12 cellular contexts compared by ENCODE assay signal in the genomic region with DNA sequence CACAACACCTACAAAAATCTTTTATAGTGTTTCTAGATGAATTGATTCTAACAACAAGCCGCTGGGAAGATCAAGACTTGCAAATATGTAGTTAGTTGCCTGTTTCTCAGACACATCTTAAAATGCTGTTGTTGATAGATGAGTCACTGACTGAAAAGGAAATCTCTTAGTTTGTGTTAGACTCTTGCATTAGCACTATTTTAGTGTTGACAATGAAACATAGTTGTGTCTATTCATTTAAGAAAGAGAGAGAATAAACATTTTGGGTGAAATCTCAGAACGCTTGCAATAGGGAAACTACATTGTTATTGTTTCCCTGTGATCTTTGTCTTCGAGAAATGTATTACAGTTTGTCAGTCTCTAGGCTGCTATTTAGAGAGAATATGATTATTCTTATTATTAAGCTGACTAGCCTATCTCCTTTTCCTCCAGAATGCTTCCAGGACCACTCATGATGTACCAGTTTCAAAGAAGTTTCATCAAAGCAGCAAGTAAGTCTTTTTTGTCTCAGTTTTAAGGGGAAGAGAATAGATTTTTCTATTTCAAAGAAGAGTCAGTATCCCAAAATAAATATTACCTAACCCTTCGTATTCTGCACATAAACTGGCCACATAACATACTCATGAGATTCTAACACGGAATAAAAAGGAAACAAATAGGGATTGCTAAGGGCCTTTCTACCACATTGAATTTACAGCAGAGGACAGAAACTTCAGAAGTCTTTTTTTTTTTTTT.
A peak's percentile ranks its signal among the peaks of the same experiment; 100 is the strongest.
DNase-seq lines count a peak whose midpoint lies in the region; ATAC-seq, FAIRE-seq and TF ChIP-seq lines count a peak whose summit lies in the region.
"Had no signal": no experiment of that assay in that cellular context is flagged by ENCODE, and none has a peak within 500 bp of the region (broad histone marks: within the 10 kb centered on the region; RNA-seq: fewer than 3 reads in every experiment).

No MANE protein-coding gene starts in this region.

- peaks cover 35% of the 10 kb centered on the region for H3K4me1 ChIP-seq in A549
- peaks cover 0 to 50% (median 10%) of the 10 kb centered on the region in 4 donors for H3K4me1 ChIP-seq in transverse colon
- peaks cover 17% of the 10 kb centered on the region for H3K4me1 ChIP-seq in GM23338 (ENCODE audit: insufficient read depth)
- H3K4me1 ChIP-seq: BLaER1 had no signal

- no peak overlapping the region for H3K4me3 ChIP-seq in A549
- peak overlapping the region; percentile 85 for H3K4me3 ChIP-seq in GM12865 (ENCODE audit: low read depth, low read length)
- H3K4me3 ChIP-seq in fibroblast of mammary gland (ENCODE audit: control insufficient read depth, low read depth, low read length) = no peak overlapping the region
- H3K4me3 ChIP-seq in transverse colon = no peak overlapping the region
- H3K4me3 ChIP-seq in GM23338 = no peak overlapping the region
- H3K4me3 ChIP-seq: BLaER1 had no signal

- H3K9me3 Mint-ChIP-seq in activated CD4-positive, alpha-beta memory T cell treated with anti-CD3 and anti-CD28 coated beads, Interleukin-2, amount 10 ng/mL, durations not matched to agents 7 days and 5 days = no peaks in the 10 kb centered on the region
- no peaks in the 10 kb centered on the region for H3K9me3 Mint-ChIP-seq in GM23338
- H3K9me3 Mint-ChIP-seq: activated naive CD8-positive, alpha-beta T cell treated with anti-CD3 and anti-CD28 coated beads, Interleukin-2, amount 10 ng/mL, durations not matched to agents 7 days and 5 days had no signal

- H3K9me2 ChIP-seq in GM23338 (ENCODE audit: insufficient read depth) = 0 out of 2 replicates have a peak, but pooled peaks cover 3% of the 10 kb centered on the region

- TF ChIP-seq POLR2A in A549 (IDR thresholded peaks at IDR 0.05; ENCODE audit: low read length) = no peak
- no peak for TF ChIP-seq POLR2A in transverse colon (IDR thresholded peaks at IDR 0.05)

- TF ChIP-seq RAD21 in A549 (conservative IDR thresholded peaks at IDR 0.05 in 1 of 2, IDR thresholded peaks at IDR 0.05 in 1 of 2) = no peak

- ATAC-seq in A549 (no peak), GM23338 (no peak)

- TF ChIP-seq EP300 in A549 (IDR thresholded peaks at IDR 0.05) (no peak), transverse colon (IDR thresholded peaks at IDR 0.05; ENCODE audit: low read depth) (no peak)

- intact Hi-C loops in transverse colon (cut with DNase I; ENCODE audit: low total_unique reads) = no loop called here

- H3K9me3 ChIP-seq in A549 = no peaks in the 10 kb centered on the region
- H3K9me3 ChIP-seq in transverse colon = no peaks in the 10 kb centered on the region
- H3K9me3 ChIP-seq: BLaER1 had no signal

- H3K27me3 ChIP-seq in transverse colon = no peaks in the 10 kb centered on the region
- no peaks in the 10 kb centered on the region for H3K27me3 ChIP-seq in GM23338 (ENCODE audit: insufficient read depth)
- H3K27me3 ChIP-seq: BLaER1 had no signal

- H3K79me2 ChIP-seq in GM23338 (replicated peaks; ENCODE audit: insufficient read depth) = no peaks in the 10 kb centered on the region

- H2AFZ ChIP-seq in GM23338 = no peak overlapping the region

- in situ Hi-C loops in transverse colon (cut with MboI; ENCODE audit: low pct_ligation_motif_present in 1 of 4, low pct_unique_long_range_greater_than_20kb in 1 of 4, low sequenced_read_pairs in 3 of 4) = no loop called here

- CTCF ChIA-PET in A549 (lab: Yijun Ruan, JAX) = no interaction called here
- CTCF ChIA-PET in activated CD4-positive, alpha-beta memory T cell treated with anti-CD3 and anti-CD28 coated beads, Interleukin-2, amount 10 ng/mL, durations not matched to agents 7 days and 5 days (lab: Charles Lee) = no interaction called here

- no peaks in the 10 kb centered on the region for H3F3A ChIP-seq in GM23338 (replicated peaks; ENCODE audit: low read depth)

- POLR2A ChIA-PET in A549 (lab: Yijun Ruan, JAX) = no interaction called here
- POLR2A ChIA-PET in activated CD4-positive, alpha-beta memory T cell treated with anti-CD3 and anti-CD28 coated beads, Interleukin-2, amount 10 ng/mL, durations not matched to agents 7 days and 5 days (lab: Charles Lee) = no interaction called here

- no peak overlapping the region for H3K27ac ChIP-seq in A549
- H3K27ac ChIP-seq in transverse colon = peak overlapping the region in 1 of 4 donors; percentile 17
- no peak overlapping the region for H3K27ac ChIP-seq in GM23338 (ENCODE audit: low read depth)
- H3K27ac ChIP-seq: BLaER1 had no signal

- no peaks in the 10 kb centered on the region for H3K27me3 Mint-ChIP-seq in activated CD4-positive, alpha-beta memory T cell treated with anti-CD3 and anti-CD28 coated beads, Interleukin-2, amount 10 ng/mL, durations not matched to agents 7 days and 5 days
- no peaks in the 10 kb centered on the region for H3K27me3 Mint-ChIP-seq in GM23338 (ENCODE audit: insufficient read depth, low read depth, poor library complexity)

- FAIRE-seq in A549 (lab: Jason Lieb, UNC) = no peak

- H3K27ac Mint-ChIP-seq in activated CD4-positive, alpha-beta memory T cell treated with anti-CD3 and anti-CD28 coated beads, Interleukin-2, amount 10 ng/mL, durations not matched to agents 7 days and 5 days = peak overlapping the region; percentile 38
- H3K27ac Mint-ChIP-seq in GM23338 = no peak overlapping the region
- H3K27ac Mint-ChIP-seq: activated naive CD8-positive, alpha-beta T cell treated with anti-CD3 and anti-CD28 coated beads, Interleukin-2, amount 10 ng/mL, durations not matched to agents 7 days and 5 days had no signal

- no peak overlapping the region for H3K4me3 Mint-ChIP-seq in activated CD4-positive, alpha-beta memory T cell treated with anti-CD3 and anti-CD28 coated beads, Interleukin-2, amount 10 ng/mL, durations not matched to agents 7 days and 5 days
- no peak overlapping the region for H3K4me3 Mint-ChIP-seq in GM23338
- H3K4me3 Mint-ChIP-seq: activated naive CD8-positive, alpha-beta T cell treated with anti-CD3 and anti-CD28 coated beads, Interleukin-2, amount 10 ng/mL, durations not matched to agents 7 days and 5 days had no signal

- H4K20me1 ChIP-seq in GM23338 (replicated peaks; ENCODE audit: insufficient read depth) = no peaks in the 10 kb centered on the region
- H4K20me1 ChIP-seq: BLaER1 had no signal

- TF ChIP-seq CTCF in A549 (IDR thresholded peaks at IDR 0.05) (no peak), GM12865 (IDR thresholded peaks at IDR 0.05; ENCODE audit: insufficient read depth, low read depth, low read length, missing control alignments) (no peak), fibroblast of mammary gland (conservative IDR thresholded peaks at IDR 0.05; ENCODE audit: control insufficient read depth, insufficient read depth, low read depth, low read length) (no peak), transverse colon (IDR thresholded peaks at IDR 0.05) (no peak), GM23338 (conservative IDR thresholded peaks at IDR 0.05; ENCODE audit: low read depth in 2 of 2) (no peak)

- DNase-seq in A549 (ENCODE audit: low read depth in 1 of 2, low spot score in 1 of 2) (no peak), GM12865 (ENCODE audit: low read depth) (peak; percentile 62), fibroblast of mammary gland (ENCODE audit: low read depth) (peak; percentile 54), NCI-H2081 (lab: John Stamatoyannopoulos, UW) (no peak), transverse colon (no peak), GM23338 (ENCODE audit: low spot score) (no peak), NCI-H1092 treated with DMSO at 0.1 percent for 48 hours (lab: John Stamatoyannopoulos, UW) (no peak)
- DNase-seq in activated CD4-positive, alpha-beta memory T cell treated with anti-CD3 and anti-CD28 coated beads, Interleukin-2, amount 10 ng/mL, durations not matched to agents 7 days and 5 days = no peak
- DNase-seq: activated CD4-positive, CD25-positive, alpha-beta regulatory T cell treated with anti-CD3 and anti-CD28 coated beads, Interleukin-2, amount 50 U/mL, for 72 hours; activated naive CD8-positive, alpha-beta T cell treated with anti-CD3 and anti-CD28 coated beads, Interleukin-2, amount 10 ng/mL, durations not matched to agents 7 days and 5 days; effector CD4-positive, alpha-beta T cell had no signal

- H3K4me2 ChIP-seq in A549 (no peak overlapping the region), GM23338 (no peak overlapping the region)
- H3K4me2 ChIP-seq: BLaER1 had no signal

- H3K36me3 Mint-ChIP-seq in activated CD4-positive, alpha-beta memory T cell treated with anti-CD3 and anti-CD28 coated beads, Interleukin-2, amount 10 ng/mL, durations not matched to agents 7 days and 5 days (ENCODE audit: low read depth) = peaks cover 39% of the 10 kb centered on the region
- peaks cover 11% of the 10 kb centered on the region for H3K36me3 Mint-ChIP-seq in GM23338 (ENCODE audit: low read depth)

- peaks cover 0 to 16% (median 4%) of the 10 kb centered on the region in 4 donors for H3K36me3 ChIP-seq in transverse colon
- H3K36me3 ChIP-seq in GM23338 (ENCODE audit: insufficient read depth) = no peaks in the 10 kb centered on the region

- 72% methylated on average over 5 of the region's 5 CpGs for WGBS in A549 (ENCODE audit: missing lambda C conversion rate)
- 70 to 92% methylated on average over 4 to 5 of the region's 5 CpGs for WGBS in transverse colon (ENCODE audit: low coverage in 1 of 2), 2 donors

- H3K4me1 Mint-ChIP-seq in activated CD4-positive, alpha-beta memory T cell treated with anti-CD3 and anti-CD28 coated beads, Interleukin-2, amount 10 ng/mL, durations not matched to agents 7 days and 5 days = peaks cover 47% of the 10 kb centered on the region
- H3K4me1 Mint-ChIP-seq in GM23338 = peaks cover 26% of the 10 kb centered on the region

TF ChIP-seq in A549, 52 proteins besides CTCF, POLR2A, EP300 and RAD21:
- TF ChIP-seq RARB (CRISPR knock-in tag; IDR thresholded peaks at IDR 0.05) = no peak
- TF ChIP-seq FOSL2 (IDR thresholded peaks at IDR 0.05) = no peak
- TF ChIP-seq FOSL2 (CRISPR knock-in tag; IDR thresholded peaks at IDR 0.05) = 0 out of 2 replicates have a peak, but pooled peaks have one; percentile 41

TF ChIP-seq in GM23338, 12 proteins besides CTCF, POLR2A, EP300 and RAD21 (continues in another document):
- TF ChIP-seq, protein P1, sequence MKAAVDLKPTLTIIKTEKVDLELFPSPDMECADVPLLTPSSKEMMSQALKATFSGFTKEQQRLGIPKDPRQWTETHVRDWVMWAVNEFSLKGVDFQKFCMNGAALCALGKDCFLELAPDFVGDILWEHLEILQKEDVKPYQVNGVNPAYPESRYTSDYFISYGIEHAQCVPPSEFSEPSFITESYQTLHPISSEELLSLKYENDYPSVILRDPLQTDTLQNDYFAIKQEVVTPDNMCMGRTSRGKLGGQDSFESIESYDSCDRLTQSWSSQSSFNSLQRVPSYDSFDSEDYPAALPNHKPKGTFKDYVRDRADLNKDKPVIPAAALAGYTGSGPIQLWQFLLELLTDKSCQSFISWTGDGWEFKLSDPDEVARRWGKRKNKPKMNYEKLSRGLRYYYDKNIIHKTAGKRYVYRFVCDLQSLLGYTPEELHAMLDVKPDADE (IDR thresholded peaks at IDR 0.05) = no peak
- TF ChIP-seq NANOG (IDR thresholded peaks at IDR 0.05; ENCODE audit: borderline replicate concordance) (no peak), EZH2phosphoT487 (IDR thresholded peaks at IDR 0.05; ENCODE audit: unreplicated experiment) (no peak), JUNB (IDR thresholded peaks at IDR 0.05; ENCODE audit: unreplicated experiment) (no peak), ZNF114 (CRISPR knock-in tag; IDR thresholded peaks at IDR 0.05) (no peak)

Comparison
In these comparisons a context has a peak if more than half of its experiments do, and no peak if none do; other contexts are left out.
1. DNase-seq: peak in GM12865 (single experiment) and fibroblast of mammary gland (single experiment); none in A549 (0 of 2), activated CD4-positive, alpha-beta memory T cell treated with anti-CD3 and anti-CD28 coated beads, Interleukin-2, amount 10 ng/mL, durations not matched to agents 7 days and 5 days (single experiment), NCI-H2081 (0 of 2), transverse colon (single experiment), GM23338 (single experiment) and NCI-H1092 treated with DMSO at 0.1 percent for 48 hours (single experiment).